In the genomic region with DNA sequence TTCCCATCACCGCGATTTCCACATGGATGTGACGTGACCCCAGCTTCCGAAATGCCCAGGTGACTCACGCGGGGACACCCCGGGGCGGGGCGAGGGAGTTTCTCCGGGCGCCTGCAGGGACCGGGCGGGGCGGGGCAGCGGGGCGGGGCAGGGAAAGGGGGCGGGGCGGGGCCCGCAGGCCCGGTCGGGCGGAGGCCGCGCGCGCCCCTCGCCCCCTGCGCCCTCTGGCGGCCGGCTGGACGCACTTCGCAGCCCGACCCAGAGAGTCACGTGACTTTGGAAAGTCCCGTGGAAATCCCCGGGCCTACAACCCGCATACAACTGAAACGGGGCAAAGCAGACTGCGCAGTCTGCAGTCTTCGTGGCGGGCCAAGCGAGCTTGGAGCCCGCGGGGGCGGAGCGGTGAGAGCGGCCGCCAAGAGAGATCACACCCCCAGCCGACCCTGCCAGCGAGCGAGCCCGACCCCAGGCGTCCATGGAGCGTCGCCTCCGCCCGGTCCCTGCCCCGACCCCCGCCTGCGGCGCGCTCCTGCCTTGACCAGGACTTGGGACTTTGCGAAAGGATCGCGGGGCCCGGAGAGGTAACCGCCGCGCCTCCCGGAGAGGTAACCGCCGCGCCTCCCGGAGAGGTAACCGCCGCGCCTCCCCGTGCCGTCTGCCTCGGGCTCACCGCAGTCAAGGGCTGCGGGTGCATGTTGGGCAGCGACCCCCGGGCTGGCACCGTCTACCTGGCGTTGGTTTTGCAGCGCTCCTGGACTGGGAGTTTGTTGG, we compare ENCODE assay signal across 1 cellular context.
TF ChIP-seq lines count a peak whose summit lies in the region.

A gene (plus strand): TSS at position 346 of the 771 bp plus-strand sequence. CDS start 3,969 bp downstream, outside the sequence.

TF ChIP-seq in HepG2, 621 proteins besides CTCF, POLR2A, EP300 and RAD21 (continued from another document and continues in another):
- TF ChIP-seq, protein P1, sequence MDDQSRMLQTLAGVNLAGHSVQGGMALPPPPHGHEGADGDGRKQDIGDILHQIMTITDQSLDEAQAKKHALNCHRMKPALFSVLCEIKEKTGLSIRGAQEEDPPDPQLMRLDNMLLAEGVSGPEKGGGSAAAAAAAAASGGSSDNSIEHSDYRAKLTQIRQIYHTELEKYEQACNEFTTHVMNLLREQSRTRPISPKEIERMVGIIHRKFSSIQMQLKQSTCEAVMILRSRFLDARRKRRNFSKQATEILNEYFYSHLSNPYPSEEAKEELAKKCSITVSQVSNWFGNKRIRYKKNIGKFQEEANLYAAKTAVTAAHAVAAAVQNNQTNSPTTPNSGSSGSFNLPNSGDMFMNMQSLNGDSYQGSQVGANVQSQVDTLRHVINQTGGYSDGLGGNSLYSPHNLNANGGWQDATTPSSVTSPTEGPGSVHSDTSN (CRISPR knock-in tag; IDR thresholded peaks at IDR 0.05; ENCODE audit: borderline replicate concordance): no peak
- no peak; the same call in 1 of the 2 replicates for TF ChIP-seq ZNF816 (CRISPR knock-in tag; IDR thresholded peaks at IDR 0.05; ENCODE audit: borderline replicate concordance)
- TF ChIP-seq, protein P2, sequence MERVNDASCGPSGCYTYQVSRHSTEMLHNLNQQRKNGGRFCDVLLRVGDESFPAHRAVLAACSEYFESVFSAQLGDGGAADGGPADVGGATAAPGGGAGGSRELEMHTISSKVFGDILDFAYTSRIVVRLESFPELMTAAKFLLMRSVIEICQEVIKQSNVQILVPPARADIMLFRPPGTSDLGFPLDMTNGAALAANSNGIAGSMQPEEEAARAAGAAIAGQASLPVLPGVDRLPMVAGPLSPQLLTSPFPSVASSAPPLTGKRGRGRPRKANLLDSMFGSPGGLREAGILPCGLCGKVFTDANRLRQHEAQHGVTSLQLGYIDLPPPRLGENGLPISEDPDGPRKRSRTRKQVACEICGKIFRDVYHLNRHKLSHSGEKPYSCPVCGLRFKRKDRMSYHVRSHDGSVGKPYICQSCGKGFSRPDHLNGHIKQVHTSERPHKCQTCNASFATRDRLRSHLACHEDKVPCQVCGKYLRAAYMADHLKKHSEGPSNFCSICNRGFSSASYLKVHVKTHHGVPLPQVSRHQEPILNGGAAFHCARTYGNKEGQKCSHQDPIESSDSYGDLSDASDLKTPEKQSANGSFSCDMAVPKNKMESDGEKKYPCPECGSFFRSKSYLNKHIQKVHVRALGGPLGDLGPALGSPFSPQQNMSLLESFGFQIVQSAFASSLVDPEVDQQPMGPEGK (CRISPR knock-in tag; IDR thresholded peaks at IDR 0.05): peak; percentile 84
- TF ChIP-seq AGO1 (IDR thresholded peaks at IDR 0.05; ENCODE audit: low read depth, low read length, poor library complexity, severe bottlenecking): peak; percentile 20
- peak; percentile 60; the same call in 1 of the 2 replicates for TF ChIP-seq ZFP36L1 (CRISPR knock-in tag; IDR thresholded peaks at IDR 0.05)
- TF ChIP-seq IRX3 (CRISPR knock-in tag; IDR thresholded peaks at IDR 0.05; ENCODE audit: borderline replicate concordance, low read depth): peak; percentile 77; the same call in 1 of the 2 replicates
- TF ChIP-seq, protein P3, sequence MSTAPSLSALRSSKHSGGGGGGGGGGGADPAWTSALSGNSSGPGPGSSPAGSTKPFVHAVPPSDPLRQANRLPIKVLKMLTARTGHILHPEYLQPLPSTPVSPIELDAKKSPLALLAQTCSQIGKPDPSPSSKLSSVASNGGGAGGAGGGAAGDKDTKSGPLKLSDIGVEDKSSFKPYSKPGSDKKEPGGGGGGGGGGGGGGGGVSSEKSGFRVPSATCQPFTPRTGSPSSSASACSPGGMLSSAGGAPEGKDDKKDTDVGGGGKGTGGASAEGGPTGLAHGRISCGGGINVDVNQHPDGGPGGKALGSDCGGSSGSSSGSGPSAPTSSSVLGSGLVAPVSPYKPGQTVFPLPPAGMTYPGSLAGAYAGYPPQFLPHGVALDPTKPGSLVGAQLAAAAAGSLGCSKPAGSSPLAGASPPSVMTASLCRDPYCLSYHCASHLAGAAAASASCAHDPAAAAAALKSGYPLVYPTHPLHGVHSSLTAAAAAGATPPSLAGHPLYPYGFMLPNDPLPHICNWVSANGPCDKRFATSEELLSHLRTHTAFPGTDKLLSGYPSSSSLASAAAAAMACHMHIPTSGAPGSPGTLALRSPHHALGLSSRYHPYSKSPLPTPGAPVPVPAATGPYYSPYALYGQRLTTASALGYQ (CRISPR knock-in tag; IDR thresholded peaks at IDR 0.05): peak; percentile 71
- TF ChIP-seq, protein P4, sequence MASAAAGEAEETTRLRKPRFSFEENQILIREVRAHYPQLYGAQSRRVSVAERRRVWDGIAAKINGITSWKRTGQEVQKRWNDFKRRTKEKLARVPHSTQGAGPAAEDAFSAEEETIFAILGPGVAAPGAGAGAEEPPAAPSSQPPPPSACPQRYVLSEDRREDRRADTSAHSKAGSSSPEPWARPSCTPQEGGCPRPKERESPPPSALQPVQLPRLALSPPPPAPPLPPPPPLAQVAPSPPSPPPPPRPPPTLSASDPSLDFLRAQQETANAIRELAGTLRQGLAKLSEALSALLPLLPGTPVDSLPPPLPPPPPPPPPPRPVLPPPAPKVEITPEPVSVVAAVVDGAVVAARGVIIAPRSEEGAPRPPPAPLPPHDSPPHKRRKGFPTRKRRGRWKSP (CRISPR knock-in tag; IDR thresholded peaks at IDR 0.05): peak; percentile 29; the same call in 1 of the 2 replicates
- no peak for TF ChIP-seq NFE2 (CRISPR knock-in tag; IDR thresholded peaks at IDR 0.05)
- TF ChIP-seq HES4 (CRISPR knock-in tag; IDR thresholded peaks at IDR 0.05; ENCODE audit: borderline replicate concordance): peak; percentile 9; the same call in 1 of the 2 replicates
- TF ChIP-seq, protein P5, sequence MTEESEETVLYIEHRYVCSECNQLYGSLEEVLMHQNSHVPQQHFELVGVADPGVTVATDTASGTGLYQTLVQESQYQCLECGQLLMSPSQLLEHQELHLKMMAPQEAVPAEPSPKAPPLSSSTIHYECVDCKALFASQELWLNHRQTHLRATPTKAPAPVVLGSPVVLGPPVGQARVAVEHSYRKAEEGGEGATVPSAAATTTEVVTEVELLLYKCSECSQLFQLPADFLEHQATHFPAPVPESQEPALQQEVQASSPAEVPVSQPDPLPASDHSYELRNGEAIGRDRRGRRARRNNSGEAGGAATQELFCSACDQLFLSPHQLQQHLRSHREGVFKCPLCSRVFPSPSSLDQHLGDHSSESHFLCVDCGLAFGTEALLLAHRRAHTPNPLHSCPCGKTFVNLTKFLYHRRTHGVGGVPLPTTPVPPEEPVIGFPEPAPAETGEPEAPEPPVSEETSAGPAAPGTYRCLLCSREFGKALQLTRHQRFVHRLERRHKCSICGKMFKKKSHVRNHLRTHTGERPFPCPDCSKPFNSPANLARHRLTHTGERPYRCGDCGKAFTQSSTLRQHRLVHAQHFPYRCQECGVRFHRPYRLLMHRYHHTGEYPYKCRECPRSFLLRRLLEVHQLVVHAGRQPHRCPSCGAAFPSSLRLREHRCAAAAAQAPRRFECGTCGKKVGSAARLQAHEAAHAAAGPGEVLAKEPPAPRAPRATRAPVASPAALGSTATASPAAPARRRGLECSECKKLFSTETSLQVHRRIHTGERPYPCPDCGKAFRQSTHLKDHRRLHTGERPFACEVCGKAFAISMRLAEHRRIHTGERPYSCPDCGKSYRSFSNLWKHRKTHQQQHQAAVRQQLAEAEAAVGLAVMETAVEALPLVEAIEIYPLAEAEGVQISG (CRISPR knock-in tag; IDR thresholded peaks at IDR 0.05): peak; percentile 74
- peak; percentile 2 for TF ChIP-seq RBM39 (IDR thresholded peaks at IDR 0.05; ENCODE audit: low read depth, low read length, poor library complexity, severe bottlenecking)
- TF ChIP-seq, protein P6, sequence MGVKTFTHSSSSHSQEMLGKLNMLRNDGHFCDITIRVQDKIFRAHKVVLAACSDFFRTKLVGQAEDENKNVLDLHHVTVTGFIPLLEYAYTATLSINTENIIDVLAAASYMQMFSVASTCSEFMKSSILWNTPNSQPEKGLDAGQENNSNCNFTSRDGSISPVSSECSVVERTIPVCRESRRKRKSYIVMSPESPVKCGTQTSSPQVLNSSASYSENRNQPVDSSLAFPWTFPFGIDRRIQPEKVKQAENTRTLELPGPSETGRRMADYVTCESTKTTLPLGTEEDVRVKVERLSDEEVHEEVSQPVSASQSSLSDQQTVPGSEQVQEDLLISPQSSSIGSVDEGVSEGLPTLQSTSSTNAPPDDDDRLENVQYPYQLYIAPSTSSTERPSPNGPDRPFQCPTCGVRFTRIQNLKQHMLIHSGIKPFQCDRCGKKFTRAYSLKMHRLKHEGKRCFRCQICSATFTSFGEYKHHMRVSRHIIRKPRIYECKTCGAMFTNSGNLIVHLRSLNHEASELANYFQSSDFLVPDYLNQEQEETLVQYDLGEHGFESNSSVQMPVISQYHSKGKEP (CRISPR knock-in tag; IDR thresholded peaks at IDR 0.05): peak; percentile 62; the same call in 1 of the 2 replicates
- peak; percentile 58 for TF ChIP-seq ZNF556 (CRISPR knock-in tag; IDR thresholded peaks at IDR 0.05; ENCODE audit: borderline replicate concordance)
- TF ChIP-seq, protein P7, sequence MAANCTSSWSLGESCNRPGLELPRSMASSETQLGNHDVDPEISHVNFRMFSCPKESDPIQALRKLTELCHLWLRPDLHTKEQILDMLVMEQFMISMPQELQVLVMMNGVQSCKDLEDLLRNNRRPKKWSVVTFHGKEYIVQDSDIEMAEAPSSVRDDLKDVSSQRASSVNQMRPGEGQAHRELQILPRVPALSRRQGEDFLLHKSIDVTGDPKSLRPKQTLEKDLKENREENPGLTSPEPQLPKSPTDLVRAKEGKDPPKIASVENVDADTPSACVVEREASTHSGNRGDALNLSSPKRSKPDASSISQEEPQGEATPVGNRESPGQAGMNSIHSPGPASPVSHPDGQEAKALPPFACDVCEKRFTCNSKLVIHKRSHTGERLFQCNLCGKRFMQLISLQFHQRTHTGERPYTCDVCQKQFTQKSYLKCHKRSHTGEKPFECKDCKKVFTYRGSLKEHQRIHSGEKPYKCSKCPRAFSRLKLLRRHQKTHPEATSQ (CRISPR knock-in tag; IDR thresholded peaks at IDR 0.05; ENCODE audit: borderline replicate concordance): peak; percentile 95
- TF ChIP-seq RELA (CRISPR knock-in tag; IDR thresholded peaks at IDR 0.05): peak; percentile 100
- TF ChIP-seq ZNF331 (CRISPR knock-in tag; IDR thresholded peaks at IDR 0.05): peak; percentile 77
- TF ChIP-seq ZNF296 (CRISPR knock-in tag; conservative IDR thresholded peaks at IDR 0.05): no peak; the same call in 1 of the 2 replicates
- no peak for TF ChIP-seq HNRNPH1 (optimal IDR thresholded peaks at IDR 0.05; ENCODE audit: low read depth, low read length)
- TF ChIP-seq, protein P8, sequence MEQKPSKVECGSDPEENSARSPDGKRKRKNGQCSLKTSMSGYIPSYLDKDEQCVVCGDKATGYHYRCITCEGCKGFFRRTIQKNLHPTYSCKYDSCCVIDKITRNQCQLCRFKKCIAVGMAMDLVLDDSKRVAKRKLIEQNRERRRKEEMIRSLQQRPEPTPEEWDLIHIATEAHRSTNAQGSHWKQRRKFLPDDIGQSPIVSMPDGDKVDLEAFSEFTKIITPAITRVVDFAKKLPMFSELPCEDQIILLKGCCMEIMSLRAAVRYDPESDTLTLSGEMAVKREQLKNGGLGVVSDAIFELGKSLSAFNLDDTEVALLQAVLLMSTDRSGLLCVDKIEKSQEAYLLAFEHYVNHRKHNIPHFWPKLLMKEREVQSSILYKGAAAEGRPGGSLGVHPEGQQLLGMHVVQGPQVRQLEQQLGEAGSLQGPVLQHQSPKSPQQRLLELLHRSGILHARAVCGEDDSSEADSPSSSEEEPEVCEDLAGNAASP (CRISPR knock-in tag; IDR thresholded peaks at IDR 0.05; ENCODE audit: borderline replicate concordance): peak; percentile 34; the same call in 1 of the 2 replicates
- TF ChIP-seq BRCA1 (CRISPR knock-in tag; IDR thresholded peaks at IDR 0.05): no peak
- no peak for TF ChIP-seq MBNL3 (CRISPR knock-in tag; conservative IDR thresholded peaks at IDR 0.05)
- TF ChIP-seq MATR3 (CRISPR knock-in tag; IDR thresholded peaks at IDR 0.05): no peak
- peak; percentile 71; the same call in 1 of the 2 replicates for TF ChIP-seq HOXD1 (CRISPR knock-in tag; IDR thresholded peaks at IDR 0.05)
- TF ChIP-seq, protein P9, sequence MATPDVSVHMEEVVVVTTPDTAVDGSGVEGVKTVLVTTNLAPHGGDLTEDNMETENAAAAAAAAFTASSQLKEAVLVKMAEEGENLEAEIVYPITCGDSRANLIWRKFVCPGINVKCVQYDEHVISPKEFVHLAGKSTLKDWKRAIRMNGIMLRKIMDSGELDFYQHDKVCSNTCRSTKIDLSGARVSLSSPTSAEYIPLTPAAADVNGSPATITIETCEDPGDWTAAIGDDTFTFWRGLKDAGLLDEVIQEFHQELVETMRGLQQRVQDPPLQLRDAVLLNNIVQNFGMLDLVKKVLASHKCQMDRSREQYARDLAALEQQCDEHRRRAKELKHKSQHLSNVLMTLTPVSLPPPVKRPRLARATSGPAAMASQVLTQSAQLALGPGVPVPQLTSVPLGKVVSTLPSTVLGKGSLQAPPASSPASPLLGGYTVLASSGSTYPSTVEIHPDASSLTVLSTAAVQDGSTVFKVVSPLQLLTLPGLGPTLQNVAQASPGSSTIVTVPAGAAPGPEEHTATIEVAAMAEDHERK (CRISPR knock-in tag; IDR thresholded peaks at IDR 0.05; ENCODE audit: low read depth): 0 out of 2 replicates have a peak, but pooled peaks have one; percentile 36
- peak; percentile 65 for TF ChIP-seq RBM22 (optimal IDR thresholded peaks at IDR 0.05; ENCODE audit: low read length)
